16 cellular contexts compared by ENCODE assay signal in the genomic region with DNA sequence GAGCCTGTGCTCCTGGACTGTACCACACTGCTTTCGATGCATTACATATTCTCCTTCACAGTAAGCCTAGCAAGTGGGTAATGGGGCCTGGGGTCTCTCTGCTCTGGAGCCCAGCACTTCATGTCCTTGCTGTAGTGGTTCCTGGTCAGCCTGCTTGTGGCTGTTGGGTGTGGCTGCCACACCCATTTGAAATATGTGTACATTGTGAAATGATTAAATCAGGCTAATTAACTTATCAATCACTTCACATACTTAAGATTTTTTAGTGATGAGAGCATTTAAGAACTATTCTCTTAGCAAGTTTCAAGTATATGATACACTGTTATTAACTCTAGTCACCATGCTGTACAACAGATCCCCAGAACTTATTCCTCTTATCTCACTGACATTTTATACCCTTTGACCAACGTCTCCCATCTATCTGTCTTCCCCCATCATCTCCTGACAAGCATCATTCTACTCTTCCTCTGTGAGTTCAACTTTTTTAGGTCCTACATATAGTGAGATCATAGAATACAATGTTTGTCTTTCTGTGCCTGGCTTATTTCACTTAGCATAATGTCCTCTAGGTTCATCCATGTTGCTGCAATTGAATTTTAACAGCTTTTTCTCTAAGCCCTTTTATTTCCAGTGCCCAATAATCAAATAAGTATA.
DNase-seq lines count a peak whose midpoint lies in the region; ATAC-seq, FAIRE-seq and TF ChIP-seq lines count a peak whose summit lies in the region.
"Had no signal": no experiment of that assay in that cellular context is flagged by ENCODE, and none has a peak within 500 bp of the region (broad histone marks: within the 10 kb centered on the region; RNA-seq: fewer than 3 reads in every experiment).

No MANE protein-coding gene starts in this region.

- peak; percentile 15 for FAIRE-seq in endothelial cell of umbilical vein (lab: Jason Lieb, UNC)
- FAIRE-seq: colon had no signal

- no peaks in the 10 kb centered on the region for H4K20me1 ChIP-seq in endothelial cell of umbilical vein (replicated peaks; ENCODE audit: control insufficient read depth, extremely low read depth, insufficient read depth, low read length)
- H4K20me1 ChIP-seq: BLaER1 treated with 17β-estradiol and CSF1 and Interleukin-3, amounts not matched to agents 10 nM and 100 nM had no signal

- H3K4me3 ChIP-seq in endothelial cell of umbilical vein (replicated peaks in 1 of 3; ENCODE audit: insufficient read depth in 1 of 3, low read depth in 1 of 3, low read length in 3 of 3): no peak overlapping the region
- H3K4me3 ChIP-seq in mucosa of descending colon: no peak overlapping the region
- H3K4me3 ChIP-seq: BLaER1 treated with 17β-estradiol and CSF1 and Interleukin-3, amounts not matched to agents 10 nM and 100 nM; upper lobe of left lung had no signal

- DNase-seq in EH (ENCODE audit: low read depth) (peak; percentile 73), NCI-H69 (lab: John Stamatoyannopoulos, UW) (peak; percentile 3), endothelial cell of umbilical vein (ENCODE audit: low read depth, low spot score) (peak; percentile 15), mucosa of descending colon (peak in 1 of 3 donors; percentile 11), HuH-7 (ENCODE audit: low spot score) (no peak), putamen (ENCODE audit: low spot score) (no peak), C1 segment of cervical spinal cord (lab: John Stamatoyannopoulos, UW) (no peak)
- DNase-seq: activated CD4-positive, alpha-beta T cell treated with anti-CD3 and anti-CD28 coated beads, Interleukin-2, amount 10 ng/mL, durations not matched to agents 7 days and 5 days; activated gamma-delta T cell treated with Interleukin-2 at 50 U/mL for 16 hours; MV-4-11; NCI-H524 treated with DMSO at 0.1 percent for 48 hours; retina had no signal

- intact Hi-C loops in endothelial cell of umbilical vein (cut with micrococcal nuclease) (no loop called here), mucosa of descending colon (cut with DNase I, micrococcal nuclease) (no loop called here)

- CTCF ChIA-PET in endothelial cell of umbilical vein (lab: Charles Lee): no interaction called here

- dilution Hi-C loops in endothelial cell of umbilical vein (cut with MboI; ENCODE audit: extremely low pct_ligation_motif_present, low sequenced_read_pairs): no loop called here

- no peaks in the 10 kb centered on the region for H3K36me3 ChIP-seq in endothelial cell of umbilical vein (ENCODE audit: control insufficient read depth in 2 of 2, extremely low read depth in 1 of 2, insufficient read depth in 2 of 2, low read length in 2 of 2)
- no peaks in the 10 kb centered on the region for H3K36me3 ChIP-seq in mucosa of descending colon (ENCODE audit: low read depth)
- H3K36me3 ChIP-seq: BLaER1 treated with 17β-estradiol and CSF1 and Interleukin-3, amounts not matched to agents 10 nM and 100 nM; upper lobe of left lung had no signal

- BruUV-seq in endothelial cell of umbilical vein (replicated peaks; lab: Mats Ljungman, UMichigan): no TSS peak

- ATAC-seq in mucosa of descending colon (peak; percentile 45), HG03159 (IDR thresholded peaks at IDR 0.05; ENCODE audit: unreplicated experiment) (no peak)

- no peaks in the 10 kb centered on the region for H3K9me3 ChIP-seq in endothelial cell of umbilical vein (replicated peaks; ENCODE audit: control insufficient read depth, insufficient read depth, low read length)
- H3K9me3 ChIP-seq in mucosa of descending colon: no peaks in the 10 kb centered on the region
- H3K9me3 ChIP-seq: BLaER1 treated with 17β-estradiol and CSF1 and Interleukin-3, amounts not matched to agents 10 nM and 100 nM; upper lobe of left lung had no signal

- POLR2A ChIA-PET in endothelial cell of umbilical vein (lab: Charles Lee): no interaction called here

- H3K4me1 ChIP-seq in endothelial cell of umbilical vein (ENCODE audit: control insufficient read depth, extremely low read depth, insufficient read depth, low read length): peaks cover 3% of the 10 kb centered on the region
- H3K4me1 ChIP-seq in mucosa of descending colon (ENCODE audit: low read depth): peaks cover 5% of the 10 kb centered on the region

- TF ChIP-seq POLR2A in endothelial cell of umbilical vein (IDR thresholded peaks at IDR 0.05; ENCODE audit: low read depth, low read length): no peak

- no peaks in the 10 kb centered on the region for H3K27me3 ChIP-seq in endothelial cell of umbilical vein (ENCODE audit: control insufficient read depth in 2 of 2, insufficient read depth in 2 of 2, low read length in 2 of 2)
- H3K27me3 ChIP-seq: BLaER1 treated with 17β-estradiol and CSF1 and Interleukin-3, amounts not matched to agents 10 nM and 100 nM; upper lobe of left lung had no signal

- H3K9ac ChIP-seq in endothelial cell of umbilical vein (replicated peaks; ENCODE audit: extremely low read depth, insufficient read depth, low read length): no peak overlapping the region
- H3K9ac ChIP-seq: BLaER1 treated with 17β-estradiol and CSF1 and Interleukin-3, amounts not matched to agents 10 nM and 100 nM had no signal

- TF ChIP-seq CTCF in endothelial cell of umbilical vein (IDR thresholded peaks at IDR 0.05; ENCODE audit: extremely low read depth in 1 of 2, insufficient read depth in 1 of 2, low read depth in 1 of 2, low read length in 2 of 2): no peak
- TF ChIP-seq CTCF in mucosa of descending colon (IDR thresholded peaks at IDR 0.05): no peak

- no peak overlapping the region for H3K4me2 ChIP-seq in endothelial cell of umbilical vein (ENCODE audit: insufficient read depth, low read length)
- H3K4me2 ChIP-seq: BLaER1 treated with 17β-estradiol and CSF1 and Interleukin-3, amounts not matched to agents 10 nM and 100 nM had no signal

- H3K27ac ChIP-seq in endothelial cell of umbilical vein (ENCODE audit: insufficient read depth, low read depth, low read length): no peak overlapping the region
- H3K27ac ChIP-seq: BLaER1 treated with 17β-estradiol and CSF1 and Interleukin-3, amounts not matched to agents 10 nM and 100 nM; upper lobe of left lung had no signal

- H2AFZ ChIP-seq in endothelial cell of umbilical vein (ENCODE audit: low read depth, low read length): no peak overlapping the region

- H3K9me1 ChIP-seq in endothelial cell of umbilical vein (replicated peaks; ENCODE audit: control insufficient read depth, extremely low read depth, insufficient read depth, low read length): no peaks in the 10 kb centered on the region

- no peaks in the 10 kb centered on the region for H3K79me2 ChIP-seq in endothelial cell of umbilical vein (ENCODE audit: control insufficient read depth, insufficient read depth, low read length)

TF ChIP-seq in endothelial cell of umbilical vein, 7 proteins besides CTCF, POLR2A, EP300 and RAD21:
- TF ChIP-seq FOS (IDR thresholded peaks at IDR 0.05; ENCODE audit: borderline replicate concordance, insufficient read depth, low read length) (no peak), EZH2 (IDR thresholded peaks at IDR 0.05; ENCODE audit: borderline replicate concordance, low read depth, low read length, severe bottlenecking) (no peak), JUN (IDR thresholded peaks at IDR 0.05; ENCODE audit: borderline replicate concordance, insufficient read depth, insufficient read length, low read depth) (no peak), POLR2AphosphoS5 (IDR thresholded peaks at IDR 0.05; ENCODE audit: insufficient read depth, low read depth, low read length) (no peak), GATA2 (IDR thresholded peaks at IDR 0.05; ENCODE audit: insufficient read depth, insufficient read length, low read depth, low read length) (no peak), MAX (IDR thresholded peaks at IDR 0.05; ENCODE audit: insufficient read depth, insufficient read length) (no peak), MYC (IDR thresholded peaks at IDR 0.05; ENCODE audit: low read depth, low read length) (no peak)

Comparison
In these comparisons a context has a peak if more than half of its experiments do, and no peak if none do; other contexts are left out.
1. DNase-seq: peak in EH (single experiment), NCI-H69 (single experiment) and endothelial cell of umbilical vein (single experiment); none in HuH-7 (single experiment), putamen (single experiment) and C1 segment of cervical spinal cord (0 of 14).